Comparison of ENCODE assay signal across 24 cellular contexts in the genomic region with DNA sequence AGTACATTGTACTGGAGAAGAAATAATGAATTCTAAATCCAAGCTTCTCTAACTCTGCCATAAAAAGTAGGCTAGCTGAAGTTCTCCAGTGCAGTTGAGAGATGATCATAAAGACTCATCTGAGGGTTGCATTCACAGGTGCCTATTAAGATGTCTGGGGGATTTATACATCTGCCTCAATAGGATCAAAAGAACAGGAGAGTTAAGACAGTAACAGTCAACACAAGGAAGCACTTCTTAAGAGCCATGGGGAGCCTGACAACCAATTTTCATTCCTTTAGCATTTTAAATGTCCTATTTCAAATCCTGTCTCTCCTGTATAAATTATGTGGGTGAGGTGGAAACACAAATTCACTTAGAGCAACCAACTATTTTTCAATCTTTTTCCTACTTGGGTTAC.
A peak's percentile ranks its signal among the peaks of the same experiment; 100 is the strongest.
DNase-seq lines count a peak whose midpoint lies in the region; ATAC-seq, FAIRE-seq and TF ChIP-seq lines count a peak whose summit lies in the region.
"Had no signal": no experiment of that assay in that cellular context is flagged by ENCODE, and none has a peak within 500 bp of the region (broad histone marks: within the 10 kb centered on the region; RNA-seq: fewer than 3 reads in every experiment).

No MANE protein-coding gene starts in this region.

- ATAC-seq in GM21367 (IDR thresholded peaks at IDR 0.05; ENCODE audit: unreplicated experiment): no peak
- ATAC-seq in HG02981 (IDR thresholded peaks at IDR 0.05; ENCODE audit: unreplicated experiment): no peak
- no peak for ATAC-seq in natural killer cell treated with Interleukin-12 subunit alpha and Interleukin-12 subunit beta and Interleukin-15 and Interleukin-18, amount 100 ng/mL, for 72 hours
- ATAC-seq: A549 had no signal

- no peak overlapping the region for H3K27ac Mint-ChIP-seq in natural killer cell treated with Interleukin-12 subunit alpha and Interleukin-12 subunit beta and Interleukin-15 and Interleukin-18, amount 100 ng/mL, for 72 hours
- H3K27ac Mint-ChIP-seq: CD14-positive monocyte; CD4-positive, alpha-beta T cell; CD8-positive, alpha-beta memory T cell had no signal

- H3K23ac ChIP-seq in H1 (ENCODE audit: insufficient read length): no peak overlapping the region

- CTCF ChIA-PET in H1 (lab: Charles Lee; ENCODE audit: partially characterized antibody): interaction anchor here (0.6 kb wide), 1 partner anchor 366 kb away, joined by 4 read pairs; no protein-coding TSS in a partner anchor

- H3K79me1 ChIP-seq in H1 (ENCODE audit: low read depth, low read length): no peaks in the 10 kb centered on the region

- no peak for TF ChIP-seq CTCF in H1 (IDR thresholded peaks at IDR 0.05; ENCODE audit: control extremely low read depth in 1 of 3, insufficient read depth in 1 of 3, low read depth in 1 of 3, low read length in 3 of 3)

- no peaks in the 10 kb centered on the region for H4K20me1 ChIP-seq in H1 (replicated peaks in 1 of 2; ENCODE audit: control insufficient read depth in 1 of 2, insufficient read depth in 2 of 2, low read length in 2 of 2)
- H4K20me1 ChIP-seq: BLaER1 treated with 17β-estradiol and CSF1 and Interleukin-3, amounts not matched to agents 10 nM and 100 nM had no signal

- no peak overlapping the region for H3K14ac ChIP-seq in H1 (ENCODE audit: insufficient read length)

- no peaks in the 10 kb centered on the region for H3K4me1 Mint-ChIP-seq in natural killer cell treated with Interleukin-12 subunit alpha and Interleukin-12 subunit beta and Interleukin-15 and Interleukin-18, amount 100 ng/mL, for 72 hours (ENCODE audit: low read depth in 2 of 2)
- H3K4me1 Mint-ChIP-seq: CD14-positive monocyte; CD8-positive, alpha-beta memory T cell had no signal

- H2AFZ ChIP-seq in H1 (ENCODE audit: low read length): no peak overlapping the region
- H2AFZ ChIP-seq: GM23248 had no signal

- no peak overlapping the region for H2BK120ac ChIP-seq in H1 (replicated peaks; ENCODE audit: low read depth, low read length)

- no peak overlapping the region for H2BK20ac ChIP-seq in H1 (ENCODE audit: low read length)

- H3K56ac ChIP-seq in H1 (replicated peaks; ENCODE audit: insufficient read length, low read depth, low read length): no peak overlapping the region

- no peak for FAIRE-seq in H1 (lab: Jason Lieb, UNC)
- FAIRE-seq: A549, GM12891, GM18507, H54 had no signal

- no peak for TF ChIP-seq EP300 in H1 (IDR thresholded peaks at IDR 0.05; ENCODE audit: borderline replicate concordance in 1 of 2, low read depth in 2 of 2, low read length in 2 of 2)

- peak overlapping the region; percentile 27 to 37; a peak in 3 of 4 replicates for H3K4me2 ChIP-seq in H1 (ENCODE audit: insufficient read depth in 1 of 2, low read depth in 2 of 2, low read length in 2 of 2)
- H3K4me2 ChIP-seq: A549; BLaER1 treated with 17β-estradiol and CSF1 and Interleukin-3, amounts not matched to agents 10 nM and 100 nM had no signal

- TF ChIP-seq POLR2A in H1 (IDR thresholded peaks at IDR 0.05; ENCODE audit: control extremely low read depth in 1 of 2, low read depth in 2 of 2, low read length in 2 of 2): no peak

- no peaks in the 10 kb centered on the region for H3K23me2 ChIP-seq in H1 (ENCODE audit: low read depth, low read length)

- H3K79me2 ChIP-seq in H1 (ENCODE audit: control insufficient read depth in 1 of 2, insufficient read depth in 2 of 2, low read length in 2 of 2): no peaks in the 10 kb centered on the region; a peak in 1 of 4 replicates

- no peak overlapping the region for H2AK5ac ChIP-seq in H1 (ENCODE audit: low read depth, low read length)

- no peak for TF ChIP-seq RAD21 in H1 (IDR thresholded peaks at IDR 0.05 in 1 of 2, conservative IDR thresholded peaks at IDR 0.05 in 1 of 2; ENCODE audit: low read depth in 2 of 2, low read length in 2 of 2)

- H3K4me3 ChIP-seq in H7 (ENCODE audit: insufficient read depth, low read depth, low read length) (no peak overlapping the region), H1 (ENCODE audit: extremely low read depth in 1 of 4, insufficient read depth in 2 of 4, low read depth in 3 of 4, low read length in 4 of 4) (no peak overlapping the region), iPS-20b (ENCODE audit: low read length) (0 out of 2 replicates have a peak overlapping the region, but pooled peaks have one; percentile 2)
- H3K4me3 ChIP-seq: A549; BLaER1 treated with 17β-estradiol and CSF1 and Interleukin-3, amounts not matched to agents 10 nM and 100 nM; GM23248 had no signal

- H3K4me1 ChIP-seq in H1 (replicated peaks in 1 of 4; ENCODE audit: control insufficient read depth in 3 of 4, insufficient read depth in 4 of 4, low read length in 3 of 4): peaks cover 0 to 12% (median 4%) of the 10 kb centered on the region in 4 experiments; a peak in 3 of 7 replicates
- H3K4me1 ChIP-seq in iPS-20b (ENCODE audit: insufficient read depth, low read length): peaks cover 20% of the 10 kb centered on the region
- H3K4me1 ChIP-seq: A549; BE2C; BLaER1 treated with 17β-estradiol and CSF1 and Interleukin-3, amounts not matched to agents 10 nM and 100 nM had no signal

- H3K9me3 ChIP-seq in H1 (ENCODE audit: insufficient read depth in 2 of 2, low read depth in 1 of 2, low read length in 1 of 2) (no peaks in the 10 kb centered on the region), iPS-20b (ENCODE audit: insufficient read depth, low read depth, low read length) (no peaks in the 10 kb centered on the region)
- H3K9me3 ChIP-seq: A549; BE2C; BLaER1 treated with 17β-estradiol and CSF1 and Interleukin-3, amounts not matched to agents 10 nM and 100 nM had no signal

- H4K8ac ChIP-seq in H1 (ENCODE audit: extremely low read depth, insufficient read depth, low read length): no peak overlapping the region

- no peaks in the 10 kb centered on the region for H3K27me3 Mint-ChIP-seq in natural killer cell treated with Interleukin-12 subunit alpha and Interleukin-12 subunit beta and Interleukin-15 and Interleukin-18, amount 100 ng/mL, for 72 hours
- H3K27me3 Mint-ChIP-seq: CD4-positive, alpha-beta T cell; CD8-positive, alpha-beta memory T cell had no signal

- no peak overlapping the region for H2BK15ac ChIP-seq in H1 (ENCODE audit: low read length)

- H2BK5ac ChIP-seq in H1 (ENCODE audit: low read depth, low read length): no peak overlapping the region

- H3K36me3 Mint-ChIP-seq in natural killer cell treated with Interleukin-12 subunit alpha and Interleukin-12 subunit beta and Interleukin-15 and Interleukin-18, amount 100 ng/mL, for 72 hours: no peaks in the 10 kb centered on the region
- H3K36me3 Mint-ChIP-seq: CD14-positive monocyte; CD8-positive, alpha-beta memory T cell had no signal

- peaks cover 8% of the 10 kb centered on the region for H3K9me3 Mint-ChIP-seq in natural killer cell treated with Interleukin-12 subunit alpha and Interleukin-12 subunit beta and Interleukin-15 and Interleukin-18, amount 100 ng/mL, for 72 hours
- H3K9me3 Mint-ChIP-seq: CD4-positive, alpha-beta T cell had no signal

- H4K91ac ChIP-seq in H1 (replicated peaks; ENCODE audit: insufficient read length, low read length): no peak overlapping the region

- H3K27me3 ChIP-seq in H7 (ENCODE audit: control insufficient read depth, insufficient read depth, low read length): no peaks in the 10 kb centered on the region; the same call in 1 of the 2 replicates
- no peaks in the 10 kb centered on the region for H3K27me3 ChIP-seq in H1 (replicated peaks in 1 of 4; ENCODE audit: control insufficient read depth in 3 of 4, extremely low read depth in 1 of 4, insufficient read depth in 3 of 4, low read length in 3 of 4)
- no peaks in the 10 kb centered on the region for H3K27me3 ChIP-seq in iPS-20b (ENCODE audit: insufficient read depth, low read length)
- H3K27me3 ChIP-seq: BE2C; BLaER1 treated with 17β-estradiol and CSF1 and Interleukin-3, amounts not matched to agents 10 nM and 100 nM had no signal

- no peaks in the 10 kb centered on the region for H3K36me3 ChIP-seq in H7 (replicated peaks; ENCODE audit: control insufficient read depth, insufficient read depth, low read length)
- H3K36me3 ChIP-seq in H1 (ENCODE audit: control insufficient read depth in 2 of 4, insufficient read depth in 4 of 4, low read length in 3 of 4): no peaks in the 10 kb centered on the region
- no peaks in the 10 kb centered on the region for H3K36me3 ChIP-seq in iPS-20b (ENCODE audit: insufficient read depth, low read depth, low read length)
- H3K36me3 ChIP-seq: BE2C; BLaER1 treated with 17β-estradiol and CSF1 and Interleukin-3, amounts not matched to agents 10 nM and 100 nM had no signal

- H3K9ac ChIP-seq in H1 (replicated peaks in 1 of 4; ENCODE audit: extremely low read depth in 1 of 4, low read depth in 3 of 4, low read length in 3 of 4) (no peak overlapping the region), iPS-20b (ENCODE audit: low read depth, low read length) (no peak overlapping the region)
- H3K9ac ChIP-seq: BLaER1 treated with 17β-estradiol and CSF1 and Interleukin-3, amounts not matched to agents 10 nM and 100 nM; GM23248 had no signal

- no peak overlapping the region for H3K4ac ChIP-seq in H1 (replicated peaks; ENCODE audit: insufficient read length, low read depth, low read length)

- H3K18ac ChIP-seq in H1 (ENCODE audit: extremely low read depth, low read length): no peak overlapping the region

- peak; percentile 4 for DNase-seq in H7
- DNase-seq in H1 (ENCODE audit: low read depth in 1 of 2, low spot score in 2 of 2): no peak
- DNase-seq in natural killer cell treated with Interleukin-12 subunit alpha and Interleukin-12 subunit beta and Interleukin-15 and Interleukin-18, amount 100 ng/mL, for 72 hours (ENCODE audit: low spot score): no peak
- no peak for DNase-seq in stimulated activated CD4-positive, alpha-beta T cell treated with anti-CD3 and anti-CD28 coated beads, Interleukin-1b, Interleukin-23, amount 100 ng/mL, for 48 hours
- DNase-seq: 8988T; ACHN; AML-193; BE2C; CD4-positive, alpha-beta T cell; CD8-positive, alpha-beta memory T cell; DMS53; DMS79 treated with DMSO at 0.1 percent for 48 hours; GF-D8; GM23248; HCEC 1CT had no signal

- H2BK12ac ChIP-seq in H1 (ENCODE audit: low read depth, low read length): no peak overlapping the region

- no peak overlapping the region for H3K4me3 Mint-ChIP-seq in natural killer cell treated with Interleukin-12 subunit alpha and Interleukin-12 subunit beta and Interleukin-15 and Interleukin-18, amount 100 ng/mL, for 72 hours
- H3K4me3 Mint-ChIP-seq: CD14-positive monocyte; CD4-positive, alpha-beta T cell; CD8-positive, alpha-beta memory T cell had no signal

- H3K27ac ChIP-seq in H1 (ENCODE audit: low read depth, low read length): no peak overlapping the region
- no peak overlapping the region for H3K27ac ChIP-seq in iPS-20b (ENCODE audit: low read length)
- H3K27ac ChIP-seq: A549; BLaER1 treated with 17β-estradiol and CSF1 and Interleukin-3, amounts not matched to agents 10 nM and 100 nM; GM23248 had no signal

- POLR2A ChIA-PET in H1 (lab: Charles Lee; ENCODE audit: partially characterized antibody): no interaction called here

- no peak overlapping the region for H4K5ac ChIP-seq in H1 (ENCODE audit: insufficient read length, low read depth, low read length)

TF ChIP-seq in H1, 55 proteins besides CTCF, POLR2A, EP300 and RAD21 (continues in another document):
- no peak for TF ChIP-seq SP4 (IDR thresholded peaks at IDR 0.05; ENCODE audit: low read length)
